ENCODE assay signal across 9 cellular contexts in the genomic region with DNA sequence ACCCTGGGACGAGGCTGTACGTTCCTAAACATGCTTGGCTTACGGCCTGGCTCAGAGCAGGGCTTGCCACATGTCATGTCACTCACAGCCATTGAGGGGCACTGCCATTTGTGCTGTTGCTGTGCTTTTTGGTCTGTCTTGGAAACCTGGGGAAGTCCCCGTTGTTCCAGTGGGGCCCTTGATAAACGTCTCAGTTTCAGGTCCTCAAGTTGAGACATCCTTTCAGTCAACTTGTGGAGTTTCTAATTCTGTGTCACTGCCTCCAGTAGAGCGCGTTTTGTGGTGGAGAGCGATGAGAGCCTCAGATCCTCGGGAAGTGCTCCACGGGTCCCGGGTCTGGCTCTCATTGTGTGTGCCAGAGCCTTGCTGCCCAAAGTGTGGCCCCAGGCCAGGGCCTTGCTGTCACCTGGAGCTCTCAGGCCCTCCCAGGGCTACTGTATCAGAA. TPM values are rescaled to one million over a fixed set of nuclear protein-coding genes. Genes with fewer than 3 reads are reported as not detected.
A peak's percentile ranks its signal among the peaks of the same experiment; 100 is the strongest.
DNase-seq lines count a peak whose midpoint lies in the region; ATAC-seq and TF ChIP-seq lines count a peak whose summit lies in the region.
"Had no signal": no experiment of that assay in that cellular context is flagged by ENCODE, and none has a peak within 500 bp of the region (broad histone marks: within the 10 kb centered on the region; RNA-seq: fewer than 3 reads in every experiment).

No MANE protein-coding gene starts in this region.

- peak in 2 of 7 experiments; percentile 27 to 45 for DNase-seq in CD8-positive, alpha-beta T cell
- peak; percentile 87 for DNase-seq in stimulated activated naive B cell treated with anti-CD40 and anti-IgM and Interleukin-4, amounts not matched to agents 10 μg/mL and 1 μg/mL and 100 μg/mL, for 72 hours
- DNase-seq in SKM-1 (lab: John Stamatoyannopoulos, UW; ENCODE audit: unreplicated experiment) (no peak), ecto neural progenitor cell (ENCODE audit: low spot score) (no peak), HAP-1 (ENCODE audit: low spot score in 2 of 2) (no peak)

- H3K27ac Mint-ChIP-seq in CD8-positive, alpha-beta T cell = no peak overlapping the region
- peak overlapping the region; percentile 81 for H3K27ac Mint-ChIP-seq in activated T-helper 17 cell treated with anti-CD3 and anti-CD28 coated beads, Interleukin-2, amount 50 U/mL, for 72 hours
- peak overlapping the region; percentile 92 for H3K27ac Mint-ChIP-seq in stimulated activated naive B cell treated with anti-CD40 and anti-IgM and Interleukin-4, amounts not matched to agents 10 μg/mL and 1 μg/mL and 100 μg/mL, for 72 hours

- no peaks in the 10 kb centered on the region for H3K36me3 Mint-ChIP-seq in CD8-positive, alpha-beta T cell
- no peaks in the 10 kb centered on the region for H3K36me3 Mint-ChIP-seq in activated T-helper 17 cell treated with anti-CD3 and anti-CD28 coated beads, Interleukin-2, amount 50 U/mL, for 72 hours (ENCODE audit: low read depth)
- H3K36me3 Mint-ChIP-seq in stimulated activated naive B cell treated with anti-CD40 and anti-IgM and Interleukin-4, amounts not matched to agents 10 μg/mL and 1 μg/mL and 100 μg/mL, for 72 hours = peaks cover 3 to 5% of the 10 kb centered on the region in 2 donors

- POLR2A ChIA-PET in CD8-positive, alpha-beta T cell (lab: Charles Lee) = no interaction called here

- peak; percentile 89 for ATAC-seq in CD8-positive, alpha-beta T cell
- peak; percentile 98 for ATAC-seq in GM21360 (IDR thresholded peaks at IDR 0.05; ENCODE audit: unreplicated experiment)
- ATAC-seq in HG03558 (IDR thresholded peaks at IDR 0.05; ENCODE audit: extremely low read depth, unreplicated experiment) = peak; percentile 98
- peak; percentile 92 for ATAC-seq in activated T-helper 17 cell treated with anti-CD3 and anti-CD28 coated beads, Interleukin-2, amount 50 U/mL, for 72 hours (replicated peaks)
- peak; percentile 99 to 100 for ATAC-seq in stimulated activated naive B cell treated with anti-CD40 and anti-IgM and Interleukin-4, amounts not matched to agents 10 μg/mL and 1 μg/mL and 100 μg/mL, for 72 hours (replicated peaks)

- no peaks in the 10 kb centered on the region for H3K9me3 ChIP-seq in CD8-positive, alpha-beta T cell (ENCODE audit: low read length)
- no peaks in the 10 kb centered on the region for H3K9me3 ChIP-seq in HAP-1

- in situ Hi-C loops in HAP-1 (cut with MboI; ENCODE audit: low sequenced_read_pairs) = no loop called here

- no peaks in the 10 kb centered on the region for H3K27me3 Mint-ChIP-seq in CD8-positive, alpha-beta T cell (ENCODE audit: low read depth)
- H3K27me3 Mint-ChIP-seq in activated T-helper 17 cell treated with anti-CD3 and anti-CD28 coated beads, Interleukin-2, amount 50 U/mL, for 72 hours = no peaks in the 10 kb centered on the region
- H3K27me3 Mint-ChIP-seq in stimulated activated naive B cell treated with anti-CD40 and anti-IgM and Interleukin-4, amounts not matched to agents 10 μg/mL and 1 μg/mL and 100 μg/mL, for 72 hours = no peaks in the 10 kb centered on the region

- H3K27me3 ChIP-seq in CD8-positive, alpha-beta T cell (ENCODE audit: insufficient read depth, low read length) = no peaks in the 10 kb centered on the region
- peaks cover 3% of the 10 kb centered on the region; the same call in 1 of the 2 replicates for H3K27me3 ChIP-seq in HAP-1 (ENCODE audit: low read depth)

- no peak overlapping the region for H3K4me3 Mint-ChIP-seq in CD8-positive, alpha-beta T cell
- peak overlapping the region; percentile 75 for H3K4me3 Mint-ChIP-seq in activated T-helper 17 cell treated with anti-CD3 and anti-CD28 coated beads, Interleukin-2, amount 50 U/mL, for 72 hours
- H3K4me3 Mint-ChIP-seq in stimulated activated naive B cell treated with anti-CD40 and anti-IgM and Interleukin-4, amounts not matched to agents 10 μg/mL and 1 μg/mL and 100 μg/mL, for 72 hours = peak overlapping the region; percentile 45 to 57

- no peaks in the 10 kb centered on the region for H3K36me3 ChIP-seq in CD8-positive, alpha-beta T cell (ENCODE audit: insufficient read depth, low read length)
- no peaks in the 10 kb centered on the region for H3K36me3 ChIP-seq in HAP-1 (replicated peaks)

- H3K9me3 Mint-ChIP-seq in CD8-positive, alpha-beta T cell = no peaks in the 10 kb centered on the region
- H3K9me3 Mint-ChIP-seq in activated T-helper 17 cell treated with anti-CD3 and anti-CD28 coated beads, Interleukin-2, amount 50 U/mL, for 72 hours = no peaks in the 10 kb centered on the region
- peaks cover 4 to 5% of the 10 kb centered on the region in 2 donors for H3K9me3 Mint-ChIP-seq in stimulated activated naive B cell treated with anti-CD40 and anti-IgM and Interleukin-4, amounts not matched to agents 10 μg/mL and 1 μg/mL and 100 μg/mL, for 72 hours

- H3K4me3 ChIP-seq in CD8-positive, alpha-beta T cell (ENCODE audit: low read depth, low read length) = no peak overlapping the region
- no peak overlapping the region for H3K4me3 ChIP-seq in HAP-1

- peaks cover 3% of the 10 kb centered on the region for H3K4me1 Mint-ChIP-seq in CD8-positive, alpha-beta T cell (ENCODE audit: low read depth)
- peaks cover 22% of the 10 kb centered on the region for H3K4me1 Mint-ChIP-seq in activated T-helper 17 cell treated with anti-CD3 and anti-CD28 coated beads, Interleukin-2, amount 50 U/mL, for 72 hours
- peaks cover 22 to 35% of the 10 kb centered on the region in 2 donors for H3K4me1 Mint-ChIP-seq in stimulated activated naive B cell treated with anti-CD40 and anti-IgM and Interleukin-4, amounts not matched to agents 10 μg/mL and 1 μg/mL and 100 μg/mL, for 72 hours

- no peak overlapping the region for H3K27ac ChIP-seq in CD8-positive, alpha-beta T cell (ENCODE audit: low read depth, low read length)

- TF ChIP-seq CTCF in CD8-positive, alpha-beta T cell (IDR thresholded peaks at IDR 0.05) = no peak

- no peaks in the 10 kb centered on the region for H3K4me1 ChIP-seq in CD8-positive, alpha-beta T cell (ENCODE audit: insufficient read depth, low read length)
- H3K4me1 ChIP-seq in HAP-1 = no peaks in the 10 kb centered on the region

- CTCF ChIA-PET in CD8-positive, alpha-beta T cell (lab: Charles Lee) = no interaction called here

- intact Hi-C loops in CD8-positive, alpha-beta T cell (cut with DNase I, micrococcal nuclease) = loop anchor here in 1 of 2 experiments (5.0 kb wide), 1 partner anchor 62 kb away; no protein-coding TSS in a partner anchor

RNA-seq across cellular contexts. Expression of gene CCR6, which starts 43.0 kb away (rescaled TPM):
- total RNA-seq in CD8-positive, alpha-beta T cell = 10 to 100 TPM in 1 of 2 experiments, 1 to 10 TPM in 1; 7.6 to 10.3 TPM
- total RNA-seq in activated T-helper 17 cell treated with anti-CD3 and anti-CD28 coated beads, Interleukin-2, amount 50 U/mL, for 72 hours = 10 to 100 TPM; 31.5 to 55.7 TPM
- total RNA-seq: lung microvascular endothelial cell had no signal
